ENCODE assay signal across 25 cellular contexts in the genomic region with DNA sequence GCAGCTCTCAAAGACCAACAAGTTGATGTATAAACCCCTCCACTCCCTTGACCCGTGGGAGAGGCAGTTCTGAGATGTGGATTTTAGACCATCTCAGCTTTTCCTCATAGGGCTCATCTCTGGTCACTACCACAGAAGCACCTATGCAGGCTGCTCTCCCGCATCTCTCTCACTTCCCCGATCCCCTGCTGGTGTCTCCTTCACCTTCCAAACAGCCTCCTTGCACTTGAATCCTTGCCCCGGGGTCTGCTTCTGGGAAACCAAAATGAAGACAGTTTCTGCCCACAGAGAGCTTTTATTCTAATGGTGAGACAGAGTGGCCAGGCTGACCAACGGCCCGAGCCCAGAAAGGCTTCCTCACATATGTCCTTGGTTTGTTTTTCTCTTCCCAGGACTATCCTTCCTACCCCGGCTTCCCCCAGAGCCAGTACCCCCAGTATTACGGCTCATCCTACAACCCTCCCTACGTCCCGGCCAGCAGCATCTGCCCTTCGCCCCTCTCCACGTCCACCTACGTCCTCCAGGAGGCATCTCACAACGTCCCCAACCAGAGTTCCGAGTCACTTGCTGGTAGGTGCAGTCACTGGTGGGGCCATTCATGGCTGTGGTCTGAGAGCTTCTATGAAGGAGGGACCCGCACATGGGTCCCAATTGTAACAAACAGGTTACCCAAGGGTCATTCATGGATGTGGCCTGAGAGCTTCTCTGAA.
"Had no signal": no experiment of that assay in that cellular context is flagged by ENCODE, and none has a peak within 500 bp of the region (broad histone marks: within the 10 kb centered on the region; RNA-seq: fewer than 3 reads in every experiment).

No MANE protein-coding gene starts in this region.

- H3K9me3 ChIP-seq: mucosa of descending colon, right lobe of liver, testis, thyroid gland had no signal

- H2AFZ ChIP-seq: hepatocyte had no signal

- H3K27ac Mint-ChIP-seq: naive thymus-derived CD4-positive, alpha-beta T cell; natural killer cell treated with Interleukin-12 subunit alpha and Interleukin-12 subunit beta and Interleukin-15 and Interleukin-18, amount 100 ng/mL, for 72 hours; progenitor cell of endocrine pancreas; stimulated activated naive B cell treated with anti-CD40 and anti-IgM and Interleukin-4, amounts not matched to agents 10 μg/mL and 1 μg/mL and 100 μg/mL, for 72 hours had no signal

- H3K4me3 ChIP-seq: heart right ventricle, hepatocyte, left ventricle myocardium inferior, lung, mucosa of descending colon, ovary, right atrium auricular region, right lobe of liver, smooth muscle cell, testis, thyroid gland, transverse colon, upper lobe of left lung had no signal

- H3K4me3 Mint-ChIP-seq: naive thymus-derived CD4-positive, alpha-beta T cell; natural killer cell treated with Interleukin-12 subunit alpha and Interleukin-12 subunit beta and Interleukin-15 and Interleukin-18, amount 100 ng/mL, for 72 hours; stimulated activated naive B cell treated with anti-CD40 and anti-IgM and Interleukin-4, amounts not matched to agents 10 μg/mL and 1 μg/mL and 100 μg/mL, for 72 hours had no signal

- H3K36me3 Mint-ChIP-seq: naive thymus-derived CD4-positive, alpha-beta T cell; natural killer cell treated with Interleukin-12 subunit alpha and Interleukin-12 subunit beta and Interleukin-15 and Interleukin-18, amount 100 ng/mL, for 72 hours had no signal

- H3K27me3 ChIP-seq: hepatocyte, ovary, right atrium auricular region, right lobe of liver, testis, thyroid gland, transverse colon, upper lobe of left lung had no signal

- H3K27me3 Mint-ChIP-seq: progenitor cell of endocrine pancreas had no signal

- H3K27ac ChIP-seq: heart right ventricle, hepatocyte, left ventricle myocardium inferior, ovary, right atrium auricular region, right lobe of liver, testis, thyroid gland, transverse colon, upper lobe of left lung had no signal

- H3K4me2 ChIP-seq: hepatocyte, smooth muscle cell had no signal

- H3K4me1 ChIP-seq: heart right ventricle, left ventricle myocardium inferior, right atrium auricular region, right lobe of liver, testis, thyroid gland, transverse colon, upper lobe of left lung had no signal

- ATAC-seq: heart right ventricle; mucosa of descending colon; naive thymus-derived CD4-positive, alpha-beta T cell; natural killer cell treated with Interleukin-12 subunit alpha and Interleukin-12 subunit beta and Interleukin-15 and Interleukin-18, amount 100 ng/mL, for 72 hours; right lobe of liver; stimulated activated naive B cell treated with anti-CD40 and anti-IgM and Interleukin-4, amounts not matched to agents 10 μg/mL and 1 μg/mL and 100 μg/mL, for 72 hours; stimulated activated naive CD8-positive, alpha-beta T cell treated with anti-CD3 and anti-CD28 coated beads, Interleukin-15, Interleukin-2, amounts not matched to agents 100 U/mL and 50 U/mL, for 24 hours had no signal

- H3K4me1 Mint-ChIP-seq: naive thymus-derived CD4-positive, alpha-beta T cell; stimulated activated naive B cell treated with anti-CD40 and anti-IgM and Interleukin-4, amounts not matched to agents 10 μg/mL and 1 μg/mL and 100 μg/mL, for 72 hours had no signal

- H3K79me2 ChIP-seq: hepatocyte had no signal

- H3K36me3 ChIP-seq: heart right ventricle, left ventricle myocardium inferior, ovary, right atrium auricular region, right lobe of liver, thyroid gland, transverse colon, upper lobe of left lung had no signal

- DNase-seq: heart right ventricle; islet precursor cell; left ventricle myocardium inferior; midbrain; mucosa of descending colon; naive thymus-derived CD4-positive, alpha-beta T cell; nucleus accumbens; ovary; right lobe of liver; stimulated activated CD4-positive, alpha-beta T cell treated with anti-CD3 and anti-CD28 coated beads, Interleukin-1b, Interleukin-23, amount 100 ng/mL, for 48 hours; stimulated activated CD4-positive, alpha-beta T cell treated with anti-CD3 and anti-CD28 coated beads, Interleukin-2, amount 100 ng/mL, for 48 hours; stimulated activated CD4-positive, alpha-beta T cell treated with anti-CD3 and anti-CD28 coated beads, Interleukin-4, amount 100 ng/mL, for 4 hours; stimulated activated CD8-positive, alpha-beta memory T cell treated with anti-CD3 and anti-CD28 coated beads, Interleukin-4, amount 100 ng/mL, for 48 hours; stimulated activated naive B cell treated with anti-CD40 and anti-IgM and Interleukin-4, amounts not matched to agents 10 μg/mL and 1 μg/mL and 100 μg/mL, for 72 hours; stimulated activated naive CD8-positive, alpha-beta T cell treated with anti-CD3 and anti-CD28 coated beads, Interleukin-15, Interleukin-2, amounts not matched to agents 100 U/mL and 50 U/mL, for 24 hours; testis; thyroid gland; transverse colon; upper lobe of left lung had no signal
